ENCODE assay signal across 1 cellular context in genomic region chr10:84139126-84140035, GRCh38.
TF ChIP-seq lines count a peak whose summit lies in the region.

Gene GHITM, plus strand, starts transcription at chr10:84139509. Its CDS starts 1,992 bp downstream, at chr10:84141501.

TF ChIP-seq in K562, 482 proteins besides CTCF, POLR2A, EP300 and RAD21 (continued from another document and continues in another):
- TF ChIP-seq ZBTB49 (CRISPR knock-in tag; IDR thresholded peaks at IDR 0.05; ENCODE audit: borderline replicate concordance) (peak; percentile 71; the same call in 1 of the 2 replicates), DACH1 (IDR thresholded peaks at IDR 0.05; ENCODE audit: partially characterized antibody) (peak; percentile 56), ZNF561 (CRISPR knock-in tag; conservative IDR thresholded peaks at IDR 0.05) (no peak), E4F1 (CRISPR knock-in tag; IDR thresholded peaks at IDR 0.05; ENCODE audit: borderline replicate concordance) (no peak), CREBBP (IDR thresholded peaks at IDR 0.05; ENCODE audit: low read depth, low read length) (no peak), GATAD2B (IDR thresholded peaks at IDR 0.05; ENCODE audit: borderline replicate concordance) (peak; percentile 7; the same call in 1 of the 2 replicates), ZNF780A (CRISPR knock-in tag; IDR thresholded peaks at IDR 0.05) (no peak), ZNF175 (CRISPR knock-in tag; IDR thresholded peaks at IDR 0.05; ENCODE audit: low read depth) (peak; percentile 70), HOXB6 (CRISPR knock-in tag; IDR thresholded peaks at IDR 0.05; ENCODE audit: borderline replicate concordance) (peak; percentile 61; the same call in 1 of the 2 replicates), TBL1XR1 (IDR thresholded peaks at IDR 0.05; ENCODE audit: low read length in 2 of 2) (peak; percentile 54 to 98; a peak in 3 of 4 replicates), NR2C2 (CRISPR knock-in tag; IDR thresholded peaks at IDR 0.05) (peak; percentile 80), NR2C2 (tag; IDR thresholded peaks at IDR 0.05) (peak; percentile 97), FOXO4 (CRISPR knock-in tag; IDR thresholded peaks at IDR 0.05) (no peak), CTCFL (IDR thresholded peaks at IDR 0.05; ENCODE audit: borderline replicate concordance, insufficient read depth, low read depth, low read length, poor library complexity, severe bottlenecking) (no peak), CCAR2 (IDR thresholded peaks at IDR 0.05; ENCODE audit: low read depth, low read length) (no peak), RFX5 (IDR thresholded peaks at IDR 0.05; ENCODE audit: low read depth, low read length) (no peak; the same call in none of the 2 replicates), GTF2A2 (tag; IDR thresholded peaks at IDR 0.05) (no peak), EWSR1 (IDR thresholded peaks at IDR 0.05; ENCODE audit: borderline replicate concordance, low read depth, partially characterized antibody) (no peak), ZNF764 (CRISPR knock-in tag; IDR thresholded peaks at IDR 0.05; ENCODE audit: low read depth) (0 out of 2 replicates have a peak, but pooled peaks have one; percentile 15), KLF13 (tag; IDR thresholded peaks at IDR 0.05; ENCODE audit: borderline replicate concordance, low read depth) (no peak; the same call in 1 of the 2 replicates), ZC3H8 (IDR thresholded peaks at IDR 0.05) (no peak), ZBTB11 (CRISPR knock-in tag; IDR thresholded peaks at IDR 0.05) (peak in 2 of 3 experiments; percentile 77 to 96; a peak in 5 of 6 replicates), TEAD2 (tag; IDR thresholded peaks at IDR 0.05) (no peak), HNRNPH1 (optimal IDR thresholded peaks at IDR 0.05; ENCODE audit: low read depth, low read length) (no peak), ELF4 (CRISPR knock-in tag; IDR thresholded peaks at IDR 0.05) (no peak; the same call in 1 of the 2 replicates), MBD2 (IDR thresholded peaks at IDR 0.05; ENCODE audit: borderline replicate concordance, low read depth) (peak; percentile 96), MTA2 (IDR thresholded peaks at IDR 0.05; ENCODE audit: low read depth) (no peak), ETV6 (IDR thresholded peaks at IDR 0.05; ENCODE audit: borderline replicate concordance in 1 of 2, low read depth in 2 of 2, low read length in 1 of 2) (no peak), ETV6 (CRISPR knock-in tag; IDR thresholded peaks at IDR 0.05; ENCODE audit: borderline replicate concordance) (peak; percentile 74; the same call in 1 of the 2 replicates), TEAD1 (CRISPR knock-in tag; IDR thresholded peaks at IDR 0.05) (peak in 1 of 2 experiments; percentile 86; a peak in 1 of 4 replicates), ZNF445 (CRISPR knock-in tag; IDR thresholded peaks at IDR 0.05; ENCODE audit: low read depth) (no peak), ZFP91 (CRISPR knock-in tag; IDR thresholded peaks at IDR 0.05) (no peak), TFE3 (CRISPR knock-in tag; IDR thresholded peaks at IDR 0.05) (no peak), CBX2 (IDR thresholded peaks at IDR 0.05; ENCODE audit: insufficient read depth, low read length, poor library complexity, severe bottlenecking) (no peak), RBM22 (IDR thresholded peaks at IDR 0.05; ENCODE audit: low read depth, low read length, poor library complexity, severe bottlenecking) (peak; percentile 88), CEBPB (tag; IDR thresholded peaks at IDR 0.05) (peak; percentile 97), SMAD3 (CRISPR knock-in tag; conservative IDR thresholded peaks at IDR 0.05) (0 out of 2 replicates have a peak, but pooled peaks have one; percentile 4), CREM (IDR thresholded peaks at IDR 0.05; ENCODE audit: low read depth) (peak; percentile 99), ZNF217 (CRISPR knock-in tag; IDR thresholded peaks at IDR 0.05) (no peak), TBP (optimal IDR thresholded peaks at IDR 0.05; ENCODE audit: low read depth, low read length) (peak; percentile 84), ZNF76 (CRISPR knock-in tag; IDR thresholded peaks at IDR 0.05; ENCODE audit: borderline replicate concordance) (peak; percentile 59; the same call in 1 of the 2 replicates), IRF2 (CRISPR knock-in tag; IDR thresholded peaks at IDR 0.05) (peak; percentile 89; the same call in 1 of the 2 replicates), ZEB2 (IDR thresholded peaks at IDR 0.05) (0 out of 2 replicates have a peak, but pooled peaks have one; percentile 7), E2F1 (CRISPR knock-in tag; IDR thresholded peaks at IDR 0.05) (peak; percentile 88; the same call in 1 of the 2 replicates), ZNF431 (CRISPR knock-in tag; IDR thresholded peaks at IDR 0.05) (0 out of 2 replicates have a peak, but pooled peaks have one; percentile 57), ZNF277 (CRISPR knock-in tag; IDR thresholded peaks at IDR 0.05; ENCODE audit: borderline replicate concordance) (no peak), BRD9 (IDR thresholded peaks at IDR 0.05; ENCODE audit: low read depth, partially characterized antibody) (peak; percentile 18)
